In genomic region chr16:4372578-4373355, GRCh38 we compare ENCODE assay signal across 1 cellular context.
TF ChIP-seq lines count a peak whose summit lies in the region.

No MANE protein-coding gene starts in this region.

TF ChIP-seq in GM23338, 12 proteins besides CTCF, POLR2A, EP300 and RAD21 (continued from another document):
- TF ChIP-seq ZNF462 (CRISPR knock-in tag; IDR thresholded peaks at IDR 0.05) = no peak
- no peak for TF ChIP-seq POLR2AphosphoS5 (IDR thresholded peaks at IDR 0.05; ENCODE audit: low read depth)
- no peak for TF ChIP-seq CREB1 (CRISPR knock-in tag; IDR thresholded peaks at IDR 0.05; ENCODE audit: low read depth)
- no peak for TF ChIP-seq JUNB (IDR thresholded peaks at IDR 0.05; ENCODE audit: unreplicated experiment)
- TF ChIP-seq NANOG (IDR thresholded peaks at IDR 0.05; ENCODE audit: borderline replicate concordance) = no peak
- no peak for TF ChIP-seq EZH2 (IDR thresholded peaks at IDR 0.05; ENCODE audit: low read depth, unreplicated experiment)
- no peak for TF ChIP-seq ZNF114 (CRISPR knock-in tag; IDR thresholded peaks at IDR 0.05)
- TF ChIP-seq ZNF331 (CRISPR knock-in tag; IDR thresholded peaks at IDR 0.05; ENCODE audit: low read depth) = no peak
- TF ChIP-seq ETS1 (IDR thresholded peaks at IDR 0.05) = no peak
- no peak for TF ChIP-seq EZH2phosphoT487 (IDR thresholded peaks at IDR 0.05; ENCODE audit: unreplicated experiment)
- no peak for TF ChIP-seq STAT1 (IDR thresholded peaks at IDR 0.05; ENCODE audit: unreplicated experiment)
